9 cellular contexts compared by ENCODE assay signal in genomic region chr7:118590107-118590506, GRCh38.
A peak's percentile ranks its signal among the peaks of the same experiment; 100 is the strongest.
DNase-seq lines count a peak whose midpoint lies in the region; ATAC-seq, FAIRE-seq and TF ChIP-seq lines count a peak whose summit lies in the region.
"Had no signal": no experiment of that assay in that cellular context is flagged by ENCODE, and none has a peak within 500 bp of the region (broad histone marks: within the 10 kb centered on the region; RNA-seq: fewer than 3 reads in every experiment).

No MANE protein-coding gene starts in this region.

- no peak overlapping the region for H3K4me3 ChIP-seq in astrocyte of the spinal cord (ENCODE audit: low read depth, low read length)
- no peak overlapping the region for H3K4me3 ChIP-seq in right cardiac atrium (ENCODE audit: low read length)

- H3K9me3 ChIP-seq in right cardiac atrium (ENCODE audit: control insufficient read depth, low read length): no peaks in the 10 kb centered on the region

- H3K27ac ChIP-seq in C4-2B (no peak overlapping the region), right cardiac atrium (ENCODE audit: low read length) (no peak overlapping the region)

- DNase-seq in astrocyte of the spinal cord (ENCODE audit: low read depth, low spot score): peak; percentile 9
- no peak for DNase-seq in pons (ENCODE audit: low spot score)
- no peak for DNase-seq in HTR-8/SVneo (ENCODE audit: insufficient read length, low spot score)
- no peak for DNase-seq in right cardiac atrium
- DNase-seq: kidney glomerular epithelial cell had no signal

- WGBS in right cardiac atrium: 40% methylated on average over 2 of the region's 2 CpGs

- FAIRE-seq in HTR-8/SVneo (lab: Jason Lieb, UNC): no peak

- H3K27me3 ChIP-seq in right cardiac atrium (ENCODE audit: control insufficient read depth, insufficient read depth): no peaks in the 10 kb centered on the region

- TF ChIP-seq CTCF in C4-2B (conservative IDR thresholded peaks at IDR 0.05) (peak; percentile 70), astrocyte of the spinal cord (IDR thresholded peaks at IDR 0.05; ENCODE audit: low read depth, low read length) (peak; percentile 53)

- ATAC-seq in GM18909 (IDR thresholded peaks at IDR 0.05; ENCODE audit: poor library complexity, unreplicated experiment): peak; percentile 89
- peak; percentile 59 for ATAC-seq in HG03460 (IDR thresholded peaks at IDR 0.05; ENCODE audit: unreplicated experiment)
- no peak for ATAC-seq in HG03135 (IDR thresholded peaks at IDR 0.05; ENCODE audit: unreplicated experiment)
- ATAC-seq in right cardiac atrium: no peak

- no peaks in the 10 kb centered on the region for H3K4me1 ChIP-seq in right cardiac atrium (ENCODE audit: control insufficient read depth, insufficient read depth, low read length)

- in situ Hi-C loops in astrocyte of the spinal cord (cut with HindIII; ENCODE audit: low sequenced_read_pairs): no loop called here

- intact Hi-C loops in right cardiac atrium (cut with DNase I): no loop called here

Comparison
In these comparisons a context has a peak if more than half of its experiments do, and no peak if none do; other contexts are left out.
1. ATAC-seq: peak in GM18909 (single experiment) and HG03460 (single experiment); none in HG03135 (single experiment) and right cardiac atrium (0 of 2).